Comparison of ENCODE assay signal across 8 cellular contexts in genomic region chr20:327946-328563, GRCh38. TPM values are rescaled to one million over a fixed set of nuclear protein-coding genes. Genes with fewer than 3 reads are reported as not detected.
DNase-seq lines count a peak whose midpoint lies in the region; TF ChIP-seq lines count a peak whose summit lies in the region.

No MANE protein-coding gene starts in this region.

- H3K9me2 ChIP-seq in PC-9 (ENCODE audit: insufficient read depth): no peaks in the 10 kb centered on the region

- no peaks in the 10 kb centered on the region for H3K36me3 ChIP-seq in PC-9 (ENCODE audit: low read depth)

- H3K4me3 ChIP-seq in PC-9 (peak overlapping the region; percentile 83; the same call in 1 of the 2 replicates), epithelial cell of esophagus (ENCODE audit: low read length) (peak overlapping the region; percentile 67)

- H3K27me3 ChIP-seq in PC-9 (ENCODE audit: insufficient read depth, low read depth): no peaks in the 10 kb centered on the region

- peaks cover 34% of the 10 kb centered on the region for H4K20me1 ChIP-seq in PC-9 (ENCODE audit: insufficient read depth)

- DNase-seq in EL: peak; percentile 18
- DNase-seq in PC-9: no peak
- no peak for DNase-seq in epithelial cell of esophagus (ENCODE audit: low read depth)
- peak; percentile 62 for DNase-seq in posterior vena cava (ENCODE audit: low spot score)
- no peak for DNase-seq in iPS-NIHi7 (ENCODE audit: extremely low spot score)
- DNase-seq in superior temporal gyrus (ENCODE audit: extremely low spot score): no peak
- no peak for DNase-seq in COR-L47 (lab: John Stamatoyannopoulos, UW)
- DNase-seq in activated gamma-delta T cell (lab: John Stamatoyannopoulos, UW): no peak

- no peak overlapping the region for H3K27ac ChIP-seq in PC-9

- BruUV-seq in PC-9 (replicated peaks; lab: Mats Ljungman, UMichigan): no TSS peak

- CTCF ChIA-PET in PC-9 (lab: Charles Lee): no interaction called here

- no peak overlapping the region for H2AFZ ChIP-seq in PC-9

- POLR2A ChIA-PET in PC-9 (lab: Charles Lee; ENCODE audit: unreplicated experiment): no interaction called here

- peak overlapping the region; percentile 76 for H3K4me2 ChIP-seq in PC-9

- intact Hi-C loops in PC-9 (cut with micrococcal nuclease; ENCODE audit: unreplicated experiment) (loop anchor here (10.0 kb wide), 1 partner anchor 327 kb away; the partner anchor contains the start of gene SRXN1), posterior vena cava (cut with DNase I) (no loop called here)

- H3K79me2 ChIP-seq in PC-9 (ENCODE audit: low read depth): peaks cover 14% of the 10 kb centered on the region

- H3F3A ChIP-seq in PC-9 (ENCODE audit: insufficient read depth, low read depth): peaks cover 48% of the 10 kb centered on the region

- H3K4me1 ChIP-seq in PC-9 (replicated peaks; ENCODE audit: insufficient read depth): peaks cover 16% of the 10 kb centered on the region

- TF ChIP-seq CTCF in PC-9 (conservative IDR thresholded peaks at IDR 0.05) (no peak), epithelial cell of esophagus (IDR thresholded peaks at IDR 0.05; ENCODE audit: insufficient read depth, low read depth, low read length, missing control alignments) (no peak)

- H3K9me3 ChIP-seq in PC-9 (ENCODE audit: insufficient read depth, low read depth): no peaks in the 10 kb centered on the region

RNA-seq across cellular contexts. Expression of gene SOX12, which starts 2.7 kb away (rescaled TPM):
- total RNA-seq in PC-9 (2021) (49.5 and 57.1 TPM in 2 replicates), posterior vena cava (1 to 10 TPM; 6.6 to 9.5 TPM)

RNA-seq across cellular contexts. Expression of gene NRSN2, which starts 18.9 kb away (rescaled TPM):
- total RNA-seq in PC-9 (2021): 15.0 and 16.5 TPM in 2 replicates
- total RNA-seq in posterior vena cava: 10 to 100 TPM; 44.2 to 51.0 TPM

RNA-seq across cellular contexts. Expression of gene ZCCHC3, which starts 30.7 kb away (rescaled TPM):
- total RNA-seq in PC-9 (2021) (16.0 and 17.7 TPM in 2 replicates), posterior vena cava (10 to 100 TPM; 10.1 to 10.9 TPM)

RNA-seq across cellular contexts. Expression of gene C20orf96, which starts 37.5 kb away (rescaled TPM):
- total RNA-seq in PC-9 (2021) (20.7 and 25.7 TPM in 2 replicates), posterior vena cava (1 to 10 TPM; 4.3 to 4.5 TPM)

RNA-seq across cellular contexts. Expression of gene TRIB3, which starts 52.5 kb away (rescaled TPM):
- total RNA-seq in PC-9 (2021) (81.0 and 82.0 TPM in 2 replicates), posterior vena cava (10 to 100 TPM in 1 of 2 donors, 1 to 10 TPM in 1; 7.8 to 12.6 TPM)

Comparison
In these comparisons a context has a peak if more than half of its experiments do, and no peak if none do; other contexts are left out.
1. DNase-seq: peak in EL (single experiment) and posterior vena cava (single experiment); none in PC-9 (0 of 2), epithelial cell of esophagus (single experiment), iPS-NIHi7 (single experiment), superior temporal gyrus (single experiment), COR-L47 (single experiment) and activated gamma-delta T cell (single experiment).